Comparison of ENCODE assay signal across 8 cellular contexts in genomic region chr1:19208710-19209438, GRCh38. TPM values are rescaled to one million over a fixed set of nuclear protein-coding genes. Genes with fewer than 3 reads are reported as not detected.
A peak's percentile ranks its signal among the peaks of the same experiment; 100 is the strongest.
DNase-seq lines count a peak whose midpoint lies in the region; ATAC-seq and TF ChIP-seq lines count a peak whose summit lies in the region.

No MANE protein-coding gene starts in this region.

- H3K27ac ChIP-seq in Karpas-422 (ENCODE audit: low read length), result peak overlapping the region; percentile 77

- POLR2A ChIA-PET in naive thymus-derived CD8-positive, alpha-beta T cell (lab: Charles Lee), result interaction anchor here (0.7 to 1.5 kb wide), 4 partner anchors 9 to 42 kb away, joined by 4 to 6 read pairs (median 4); partner anchors contain the start of genes EMC1 and MRTO4

- H3K27ac Mint-ChIP-seq in naive thymus-derived CD8-positive, alpha-beta T cell, result peak overlapping the region; percentile 93 to 100 (median 98)

- peak overlapping the region; percentile 84 to 97 (median 96) for H3K4me3 Mint-ChIP-seq in naive thymus-derived CD8-positive, alpha-beta T cell

- H3K4me1 ChIP-seq in BE2C, result no peaks in the 10 kb centered on the region
- peaks cover 69% of the 10 kb centered on the region for H3K4me1 ChIP-seq in Karpas-422 (ENCODE audit: low read length)

- H3K27me3 Mint-ChIP-seq in naive thymus-derived CD8-positive, alpha-beta T cell, result peaks cover 0 to 3% (median 0%) of the 10 kb centered on the region in 5 donors

- H3K9me3 ChIP-seq in BE2C, result no peaks in the 10 kb centered on the region
- H3K9me3 ChIP-seq in Karpas-422 (ENCODE audit: low read length), result no peaks in the 10 kb centered on the region

- no peaks in the 10 kb centered on the region for H3K27me3 ChIP-seq in BE2C
- no peaks in the 10 kb centered on the region for H3K27me3 ChIP-seq in Karpas-422 (ENCODE audit: low read length)

- peaks cover 36 to 89% (median 81%) of the 10 kb centered on the region in 4 donors for H3K4me1 Mint-ChIP-seq in naive thymus-derived CD8-positive, alpha-beta T cell

- H3K4me3 ChIP-seq in BE2C (ENCODE audit: low read depth, low read length) (peak overlapping the region; percentile 87), Karpas-422 (ENCODE audit: low read length) (peak overlapping the region; percentile 85)

- ATAC-seq in naive thymus-derived CD8-positive, alpha-beta T cell, result no peak
- no peak for ATAC-seq in HG02938 (IDR thresholded peaks at IDR 0.05; ENCODE audit: unreplicated experiment)

- H4K20me1 ChIP-seq in Karpas-422 (ENCODE audit: insufficient read depth, low read depth, low read length), result peaks cover 13% of the 10 kb centered on the region; the same call in 1 of the 2 replicates

- H3K9ac ChIP-seq in Karpas-422 (ENCODE audit: low read length), result peak overlapping the region; percentile 85

- H3K36me3 ChIP-seq in BE2C (no peaks in the 10 kb centered on the region), Karpas-422 (ENCODE audit: insufficient read depth, low read length) (peaks cover 27% of the 10 kb centered on the region; the same call in 1 of the 2 replicates)

- peaks cover 0 to 25% (median 0%) of the 10 kb centered on the region in 3 donors for H3K36me3 Mint-ChIP-seq in naive thymus-derived CD8-positive, alpha-beta T cell

- no peaks in the 10 kb centered on the region for H3K9me3 Mint-ChIP-seq in naive thymus-derived CD8-positive, alpha-beta T cell

- no peak for TF ChIP-seq CTCF in BE2C (IDR thresholded peaks at IDR 0.05; ENCODE audit: low read depth, low read length)
- TF ChIP-seq CTCF in GM10266 (IDR thresholded peaks at IDR 0.05; ENCODE audit: control insufficient read depth, insufficient read depth, low read depth, missing control alignments), result no peak

- peak overlapping the region; percentile 86 for H3K4me2 ChIP-seq in Karpas-422 (ENCODE audit: low read depth, low read length, poor library complexity, severe bottlenecking)

- H3K9me2 ChIP-seq in Karpas-422 (replicated peaks; ENCODE audit: insufficient read depth, low read length), result no peaks in the 10 kb centered on the region

- H3K79me2 ChIP-seq in Karpas-422 (ENCODE audit: low read length), result peaks cover 98% of the 10 kb centered on the region

- DNase-seq in BE2C (no peak), Karpas-422 (no peak), dedifferentiated amniotic fluid mesenchymal stem cell (ENCODE audit: extremely low spot score) (peak; percentile 56), D341Med (ENCODE audit: low spot score) (no peak), GM10266 (ENCODE audit: extremely low spot score) (no peak), NCI-H510A treated with DMSO at 0.1 percent for 48 hours (lab: John Stamatoyannopoulos, UW) (no peak)
- DNase-seq in naive thymus-derived CD8-positive, alpha-beta T cell, result no peak

- no peak overlapping the region for H2AFZ ChIP-seq in Karpas-422 (ENCODE audit: low read length)

RNA-seq across cellular contexts. Expression of gene UBR4, which starts 1.2 kb away (rescaled TPM):
- 82.1 TPM for polyA plus RNA-seq in BE2C (2012; ENCODE audit: insufficient read depth, insufficient read length, low read depth)
- total RNA-seq in Karpas-422 (2014; rRNA removed; shearing (Covaris generic); ENCODE audit: low replicate concordance), result 135 and 201 TPM in 2 replicates
- total RNA-seq in naive thymus-derived CD8-positive, alpha-beta T cell, result 100 to 1,000 TPM; 147 to 156 TPM
- 10 to 100 TPM; 10.2 to 23.0 (median 17.0) TPM for polyA plus RNA-seq in naive thymus-derived CD8-positive, alpha-beta T cell

RNA-seq across cellular contexts. Expression of gene EMC1, which starts 42.5 kb away (rescaled TPM):
- 68.3 TPM for polyA plus RNA-seq in BE2C (2012; ENCODE audit: insufficient read depth, insufficient read length, low read depth)
- total RNA-seq in Karpas-422 (2014; rRNA removed; shearing (Covaris generic); ENCODE audit: low replicate concordance), result 18.1 and 22.8 TPM in 2 replicates
- 10 to 100 TPM; 37.9 to 38.9 TPM for total RNA-seq in naive thymus-derived CD8-positive, alpha-beta T cell
- polyA plus RNA-seq in naive thymus-derived CD8-positive, alpha-beta T cell, result 10 to 100 TPM; 16.1 to 22.4 (median 21.0) TPM

RNA-seq across cellular contexts. Expression of gene MRTO4, which starts 42.7 kb away (rescaled TPM):
- polyA plus RNA-seq in BE2C (2012; ENCODE audit: insufficient read depth, insufficient read length, low read depth), result 74.0 TPM
- 15.4 and 31.0 TPM in 2 replicates for total RNA-seq in Karpas-422 (2014; rRNA removed; shearing (Covaris generic); ENCODE audit: low replicate concordance)
- 10 to 100 TPM; 27.6 to 38.0 TPM for total RNA-seq in naive thymus-derived CD8-positive, alpha-beta T cell
- 10 to 100 TPM; 24.7 to 37.4 (median 34.7) TPM for polyA plus RNA-seq in naive thymus-derived CD8-positive, alpha-beta T cell
